Comparison of ENCODE assay signal across 8 cellular contexts in genomic region chr19:34556500-34556899, GRCh38.
DNase-seq lines count a peak whose midpoint lies in the region; ATAC-seq, FAIRE-seq and TF ChIP-seq lines count a peak whose summit lies in the region.

No MANE protein-coding gene starts in this region.

- H4K20me1 ChIP-seq in GM12878 (ENCODE audit: control insufficient read depth, insufficient read depth): no peaks in the 10 kb centered on the region

- in situ Hi-C loops in GM12878 (cut with MboI): no loop called here

- no peak overlapping the region for H2AFZ ChIP-seq in GM12878 (ENCODE audit: control insufficient read depth, low read depth, low read length)

- H3K4me3 ChIP-seq in LNCaP clone FGC (ENCODE audit: low read depth, low read length): no peak overlapping the region
- H3K4me3 ChIP-seq in GM12878: no peak overlapping the region

- H3K27ac ChIP-seq in GM12878 (ENCODE audit: control insufficient read depth, insufficient read depth): no peak overlapping the region

- no peak overlapping the region for H3K9ac ChIP-seq in GM12878 (ENCODE audit: control insufficient read depth, insufficient read depth, low read length)

- FAIRE-seq in G401.6 (lab: Jason Lieb, UNC): peak; percentile 33
- FAIRE-seq in GM12878 (lab: Jason Lieb, UNC): no peak

- intact Hi-C loops in GM12878 (cut with micrococcal nuclease; ENCODE audit: unreplicated experiment): no loop called here

- H3K9me3 ChIP-seq in GM12878 (replicated peaks; ENCODE audit: control insufficient read depth, insufficient read depth, low read length): no peaks in the 10 kb centered on the region

- ATAC-seq in GM12878 (peak; percentile 56), HG03025 (IDR thresholded peaks at IDR 0.05; ENCODE audit: low FRiP score, unreplicated experiment) (no peak), GM18502 (IDR thresholded peaks at IDR 0.05; ENCODE audit: poor library complexity, unreplicated experiment) (no peak)

- no peak for TF ChIP-seq EP300 in GM12878 (IDR thresholded peaks at IDR 0.05; ENCODE audit: borderline replicate concordance in 1 of 2, control insufficient read depth in 1 of 2, low read depth in 2 of 2, low read length in 2 of 2)

- BruUV-seq in GM12878 (replicated peaks; lab: Mats Ljungman, UMichigan): no TSS peak

- peak; percentile 64 for TF ChIP-seq CTCF in LNCaP clone FGC (IDR thresholded peaks at IDR 0.05; ENCODE audit: control insufficient read depth, extremely low read depth, insufficient read depth)
- TF ChIP-seq CTCF in GM12878 (IDR thresholded peaks at IDR 0.05 in 2 of 3, conservative IDR thresholded peaks at IDR 0.05 in 1 of 3; ENCODE audit: control insufficient read depth in 2 of 3, extremely low read depth in 1 of 3, insufficient read depth in 1 of 3, low read depth in 3 of 3, low read length in 3 of 3): peak; percentile 26 to 32 (median 27); a peak in 4 of 6 replicates

- RAD21 ChIA-PET in GM12878 (lab: Charles Lee; ENCODE audit: unreplicated experiment): no interaction called here

- DNase-seq in LNCaP clone FGC (ENCODE audit: low read depth) (no peak), GM12878 (ENCODE audit: low read depth, low spot score) (no peak), midbrain (lab: John Stamatoyannopoulos, UW) (peak; percentile 1), Ammon's horn (ENCODE audit: low spot score) (no peak), HPDE6-E6E7 (ENCODE audit: extremely low spot score) (no peak)

- no peak for TF ChIP-seq RAD21 in GM12878 (IDR thresholded peaks at IDR 0.05; ENCODE audit: insufficient read depth, low read depth, low read length)

- no peaks in the 10 kb centered on the region for H3K36me3 ChIP-seq in GM12878 (ENCODE audit: control insufficient read depth in 2 of 2, insufficient read depth in 2 of 2, low read length in 1 of 2)

- H3K4me1 ChIP-seq in GM12878 (ENCODE audit: control insufficient read depth, insufficient read depth, low read length): no peaks in the 10 kb centered on the region

- 0% methylated on average over 3 of the region's 3 CpGs for WGBS in GM12878 (ENCODE audit: insufficient coverage, insufficient replicate concordance, low lambda C conversion rate, missing lambda C conversion rate)

- H3K79me2 ChIP-seq in GM12878 (ENCODE audit: control insufficient read depth, insufficient read depth, low read length): no peaks in the 10 kb centered on the region

- SMC1A ChIA-PET in GM12878 (lab: Charles Lee; ENCODE audit: uncharacterized antibody, unreplicated experiment): no interaction called here

- POLR2A ChIA-PET in GM12878 (lab: Charles Lee): no interaction called here

- TF ChIP-seq POLR2A in GM12878 (IDR thresholded peaks at IDR 0.05; ENCODE audit: low read depth, low read length): no peak

- no peaks in the 10 kb centered on the region for H3K27me3 ChIP-seq in GM12878 (replicated peaks in 1 of 2; ENCODE audit: control insufficient read depth in 2 of 2, insufficient read depth in 2 of 2, low read length in 1 of 2)

- H3K4me2 ChIP-seq in GM12878 (ENCODE audit: control insufficient read depth, insufficient read depth): no peak overlapping the region

- CTCF ChIA-PET in GM12878 (lab: Yijun Ruan, JAX): interaction anchor here (0.7 to 1.4 kb wide), 3 partner anchors 9 to 37 kb away, joined by 3 to 4 read pairs (median 4); no protein-coding TSS in a partner anchor

TF ChIP-seq in GM12878, 131 proteins besides CTCF, POLR2A, EP300 and RAD21:
- TF ChIP-seq NRF1 (conservative IDR thresholded peaks at IDR 0.05; ENCODE audit: low read depth, low read length) (no peak), RFX5 (IDR thresholded peaks at IDR 0.05; ENCODE audit: low read depth, low read length) (no peak)
